1 cellular context compared by ENCODE assay signal in genomic region chr16:3150346-3151218, GRCh38.
TF ChIP-seq lines count a peak whose summit lies in the region.

No MANE protein-coding gene starts in this region.

TF ChIP-seq in HepG2, 621 proteins besides CTCF, POLR2A, EP300 and RAD21 (continued from another document and continues in another):
- no peak for TF ChIP-seq NFAT5 (CRISPR knock-in tag; IDR thresholded peaks at IDR 0.05)
- TF ChIP-seq PBX3 (CRISPR knock-in tag; IDR thresholded peaks at IDR 0.05; ENCODE audit: borderline replicate concordance) = 0 out of 2 replicates have a peak, but pooled peaks have one; percentile 33
- peak; percentile 99 for TF ChIP-seq BCL6 (CRISPR knock-in tag; IDR thresholded peaks at IDR 0.05)
- peak; percentile 53; the same call in 1 of the 2 replicates for TF ChIP-seq ELF1 (CRISPR knock-in tag; IDR thresholded peaks at IDR 0.05)
- TF ChIP-seq WIZ (CRISPR knock-in tag; IDR thresholded peaks at IDR 0.05) = 0 out of 2 replicates have a peak, but pooled peaks have one; percentile 79
- TF ChIP-seq TARDBP (CRISPR knock-in tag; IDR thresholded peaks at IDR 0.05) = peak; percentile 83
- peak; percentile 67 for TF ChIP-seq ZNF12 (CRISPR knock-in tag; IDR thresholded peaks at IDR 0.05)
- TF ChIP-seq NCOA5 (CRISPR knock-in tag; IDR thresholded peaks at IDR 0.05) = no peak
- TF ChIP-seq TAF15 (IDR thresholded peaks at IDR 0.05; ENCODE audit: low read depth, low read length, poor library complexity, severe bottlenecking) = peak; percentile 31
- TF ChIP-seq NPAS2 (CRISPR knock-in tag; IDR thresholded peaks at IDR 0.05; ENCODE audit: borderline replicate concordance) = no peak
- TF ChIP-seq ZNF556 (CRISPR knock-in tag; IDR thresholded peaks at IDR 0.05; ENCODE audit: borderline replicate concordance) = peak; percentile 86
- peak; percentile 46; the same call in 1 of the 2 replicates for TF ChIP-seq PPARG (CRISPR knock-in tag; conservative IDR thresholded peaks at IDR 0.05)
- peak; percentile 85 for TF ChIP-seq ISL2 (CRISPR knock-in tag; IDR thresholded peaks at IDR 0.05)
- TF ChIP-seq HMG20B (CRISPR knock-in tag; conservative IDR thresholded peaks at IDR 0.05) = no peak
- TF ChIP-seq SIN3A (IDR thresholded peaks at IDR 0.05; ENCODE audit: borderline replicate concordance, low read depth, low read length) = peak; percentile 68; the same call in 1 of the 2 replicates
- TF ChIP-seq ZKSCAN8 (CRISPR knock-in tag; IDR thresholded peaks at IDR 0.05; ENCODE audit: borderline replicate concordance) = peak; percentile 86
- peak; percentile 80 for TF ChIP-seq RXRB (CRISPR knock-in tag; IDR thresholded peaks at IDR 0.05; ENCODE audit: borderline replicate concordance)
- TF ChIP-seq BRCA1 (CRISPR knock-in tag; IDR thresholded peaks at IDR 0.05) = 0 out of 2 replicates have a peak, but pooled peaks have one; percentile 52
- peak; percentile 82 for TF ChIP-seq MYC (CRISPR knock-in tag; IDR thresholded peaks at IDR 0.05; ENCODE audit: borderline replicate concordance)
- peak; percentile 59; the same call in 1 of the 2 replicates for TF ChIP-seq BCL3 (CRISPR knock-in tag; IDR thresholded peaks at IDR 0.05)
- peak; percentile 36; the same call in 1 of the 2 replicates for TF ChIP-seq NFYC (CRISPR knock-in tag; IDR thresholded peaks at IDR 0.05)
- peak; percentile 70; the same call in 1 of the 2 replicates for TF ChIP-seq ZBTB38 (CRISPR knock-in tag; IDR thresholded peaks at IDR 0.05)
- TF ChIP-seq KLF6 (CRISPR knock-in tag; IDR thresholded peaks at IDR 0.05) = 0 out of 2 replicates have a peak, but pooled peaks have one; percentile 60
- TF ChIP-seq RCOR2 (CRISPR knock-in tag; IDR thresholded peaks at IDR 0.05) = peak; percentile 62
- 0 out of 2 replicates have a peak, but pooled peaks have one; percentile 83 for TF ChIP-seq ZNF597 (CRISPR knock-in tag; IDR thresholded peaks at IDR 0.05)
- TF ChIP-seq ARID4A (CRISPR knock-in tag; IDR thresholded peaks at IDR 0.05; ENCODE audit: borderline replicate concordance) = peak; percentile 81
- TF ChIP-seq IKZF4 (CRISPR knock-in tag; IDR thresholded peaks at IDR 0.05; ENCODE audit: borderline replicate concordance, low read depth, not compliant biosample characterization) = peak; percentile 37
- no peak for TF ChIP-seq NFIB (CRISPR knock-in tag; IDR thresholded peaks at IDR 0.05; ENCODE audit: borderline replicate concordance)
- no peak; the same call in 1 of the 2 replicates for TF ChIP-seq THRA (CRISPR knock-in tag; IDR thresholded peaks at IDR 0.05; ENCODE audit: borderline replicate concordance)
- TF ChIP-seq FOXK2 (IDR thresholded peaks at IDR 0.05) = peak; percentile 22; the same call in 1 of the 2 replicates
- no peak for TF ChIP-seq ZNF780A (CRISPR knock-in tag; IDR thresholded peaks at IDR 0.05)
- 0 out of 2 replicates have a peak, but pooled peaks have one; percentile 18 for TF ChIP-seq TEF (CRISPR knock-in tag; IDR thresholded peaks at IDR 0.05)
- TF ChIP-seq HDAC2 (CRISPR knock-in tag; IDR thresholded peaks at IDR 0.05) = peak; percentile 66; the same call in 1 of the 2 replicates
- peak; percentile 95 for TF ChIP-seq ERF (CRISPR knock-in tag; IDR thresholded peaks at IDR 0.05)
- no peak for TF ChIP-seq PRDM4 (CRISPR knock-in tag; IDR thresholded peaks at IDR 0.05; ENCODE audit: borderline replicate concordance)
- TF ChIP-seq RARA (CRISPR knock-in tag; IDR thresholded peaks at IDR 0.05) = peak; percentile 41; the same call in 1 of the 2 replicates
- TF ChIP-seq GABPB1 (CRISPR knock-in tag; IDR thresholded peaks at IDR 0.05) = peak; percentile 77
- TF ChIP-seq KMT2B (CRISPR knock-in tag; IDR thresholded peaks at IDR 0.05) = peak; percentile 66
- no peak for TF ChIP-seq KDM5A (IDR thresholded peaks at IDR 0.05; ENCODE audit: borderline replicate concordance, low read length)
- TF ChIP-seq ZFP1 (CRISPR knock-in tag; IDR thresholded peaks at IDR 0.05) = peak; percentile 88; the same call in 1 of the 2 replicates
- TF ChIP-seq SNAPC5 (CRISPR knock-in tag; IDR thresholded peaks at IDR 0.05; ENCODE audit: borderline replicate concordance) = no peak
- TF ChIP-seq TOE1 (CRISPR knock-in tag; IDR thresholded peaks at IDR 0.05) = peak; percentile 55; the same call in 1 of the 2 replicates
- TF ChIP-seq TAF1 (CRISPR knock-in tag; IDR thresholded peaks at IDR 0.05) = no peak
- TF ChIP-seq ZNF629 (CRISPR knock-in tag; conservative IDR thresholded peaks at IDR 0.05) = peak; percentile 71
